ENCODE assay signal across 15 cellular contexts in the genomic region with DNA sequence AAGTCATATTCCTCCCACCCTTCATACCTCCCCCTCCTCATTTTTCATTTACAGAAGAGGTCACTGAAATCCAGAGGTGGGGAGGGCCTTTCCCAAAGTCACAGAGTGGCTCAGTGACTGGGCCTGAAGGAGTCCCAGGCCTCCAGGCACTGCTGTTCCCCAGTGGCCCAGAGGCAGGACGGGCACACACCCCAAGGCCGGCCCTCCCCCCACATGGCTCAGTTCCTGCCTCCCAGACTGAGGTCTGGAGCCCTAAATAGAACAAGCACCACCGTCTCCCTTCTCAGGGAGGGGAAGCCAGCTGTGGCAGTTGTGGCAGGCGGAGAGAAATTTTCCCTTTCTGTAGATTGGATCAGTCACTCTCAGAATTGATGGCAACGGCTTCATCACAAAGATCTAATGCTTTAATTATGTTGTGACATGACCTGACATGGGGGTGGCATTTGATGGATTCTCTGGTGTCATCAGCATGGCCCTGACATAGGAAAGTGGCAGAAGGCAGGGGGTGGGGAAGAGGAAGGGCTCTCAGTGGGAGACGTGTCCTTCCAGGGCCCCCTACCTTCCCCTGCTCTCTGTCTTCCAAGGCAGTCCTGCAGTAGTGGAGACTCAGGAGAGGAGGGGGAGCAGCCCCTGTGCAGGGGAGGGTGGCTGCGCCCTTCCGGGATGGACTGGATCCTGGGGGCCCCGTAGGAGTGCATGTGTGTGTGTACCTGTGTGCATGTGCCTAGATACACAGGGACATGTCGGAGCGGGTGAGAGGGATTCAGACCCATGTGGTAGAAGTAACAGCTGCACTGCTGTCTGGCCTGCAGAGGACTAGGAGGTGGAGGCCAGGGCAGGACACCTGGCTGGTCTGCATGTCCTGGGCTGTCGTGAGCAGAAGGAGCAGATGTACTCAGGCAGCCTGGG. TPM values are rescaled to one million over a fixed set of nuclear protein-coding genes. Genes with fewer than 3 reads are reported as not detected.
DNase-seq lines count a peak whose midpoint lies in the region; ATAC-seq, FAIRE-seq and TF ChIP-seq lines count a peak whose summit lies in the region.
"Had no signal": no experiment of that assay in that cellular context is flagged by ENCODE, and none has a peak within 500 bp of the region (broad histone marks: within the 10 kb centered on the region; RNA-seq: fewer than 3 reads in every experiment).

No MANE protein-coding gene starts in this region.

- H3K4me3 Mint-ChIP-seq in endodermal cell, result no peak overlapping the region
- no peak overlapping the region for H3K4me3 Mint-ChIP-seq in neural crest cell
- no peak overlapping the region for H3K4me3 Mint-ChIP-seq in natural killer cell treated with Interleukin-12 subunit alpha and Interleukin-12 subunit beta and Interleukin-15 and Interleukin-18, amount 100 ng/mL, for 72 hours
- H3K4me3 Mint-ChIP-seq: T-helper 1 cell treated with Interleukin-12 subunit alpha and Interleukin-12 subunit beta and Interleukin-4 antibody, amounts not matched to agents 30 μg/mL and 1 μg/mL, for 36 hours had no signal

- no peak for TF ChIP-seq RAD21 in HepG2 (CRISPR knock-in tag; IDR thresholded peaks at IDR 0.05)

- TF ChIP-seq POLR2A in HepG2 (IDR thresholded peaks at IDR 0.05; ENCODE audit: insufficient read depth in 1 of 2, low read depth in 2 of 2, low read length in 2 of 2) (no peak), right lobe of liver (IDR thresholded peaks at IDR 0.05) (no peak)

- no peak overlapping the region for H3K4me3 ChIP-seq in HepG2 (replicated peaks in 1 of 3; ENCODE audit: insufficient read depth in 1 of 3, low read depth in 2 of 3, low read length in 3 of 3)
- no peak overlapping the region for H3K4me3 ChIP-seq in right lobe of liver
- no peak overlapping the region for H3K4me3 ChIP-seq in endodermal cell (ENCODE audit: low read length)

- ATAC-seq in HepG2 (no peak), right lobe of liver (no peak), HG03196 (IDR thresholded peaks at IDR 0.05; ENCODE audit: unreplicated experiment) (no peak)
- ATAC-seq in natural killer cell treated with Interleukin-12 subunit alpha and Interleukin-12 subunit beta and Interleukin-15 and Interleukin-18, amount 100 ng/mL, for 72 hours, result no peak

- intact Hi-C loops in HepG2 (cut with micrococcal nuclease; ENCODE audit: unreplicated experiment), result no loop called here
- intact Hi-C loops in right lobe of liver (cut with DNase I), result no loop called here

- WGBS in HepG2 (ENCODE audit: low lambda C conversion rate), result 34% methylated on average over 6 of the region's 12 CpGs
- WGBS in right lobe of liver (ENCODE audit: insufficient coverage, low coverage, low lambda C conversion rate, missing lambda C conversion rate), result 63% methylated on average over 5 of the region's 12 CpGs
- 60 to 78% methylated on average over 6 to 12 of the region's 12 CpGs for WGBS in endodermal cell (ENCODE audit: insufficient coverage in 1 of 2, insufficient read length in 1 of 2), 2 experiments

- H3K9me3 Mint-ChIP-seq in endodermal cell (no peaks in the 10 kb centered on the region), neural crest cell (no peaks in the 10 kb centered on the region)
- no peaks in the 10 kb centered on the region for H3K9me3 Mint-ChIP-seq in natural killer cell treated with Interleukin-12 subunit alpha and Interleukin-12 subunit beta and Interleukin-15 and Interleukin-18, amount 100 ng/mL, for 72 hours
- H3K9me3 Mint-ChIP-seq: T-helper 1 cell treated with Interleukin-12 subunit alpha and Interleukin-12 subunit beta and Interleukin-4 antibody, amounts not matched to agents 30 μg/mL and 1 μg/mL, for 36 hours had no signal

- H3K36me3 ChIP-seq in HepG2 (replicated peaks in 1 of 2; ENCODE audit: control insufficient read depth in 1 of 2, insufficient read depth in 2 of 2, low read length in 2 of 2) (no peaks in the 10 kb centered on the region), right lobe of liver (no peaks in the 10 kb centered on the region), endodermal cell (ENCODE audit: control insufficient read depth, insufficient read depth, low read length) (no peaks in the 10 kb centered on the region)

- no peak for FAIRE-seq in HepG2 (lab: Jason Lieb, UNC)
- FAIRE-seq: A204.1, frontal cortex, islet of Langerhans had no signal

- H4K20me1 ChIP-seq in HepG2 (ENCODE audit: insufficient read depth, low read length), result no peaks in the 10 kb centered on the region

- no peak for TF ChIP-seq EP300 in HepG2 (IDR thresholded peaks at IDR 0.05; ENCODE audit: low read depth in 2 of 2, low read length in 2 of 2)
- TF ChIP-seq EP300 in HepG2 (CRISPR knock-in tag; IDR thresholded peaks at IDR 0.05; ENCODE audit: borderline replicate concordance), result no peak

- no peak overlapping the region for H3K4me2 ChIP-seq in HepG2 (ENCODE audit: low read depth, low read length)

- H3K9me3 ChIP-seq in HepG2 (ENCODE audit: low read length) (no peaks in the 10 kb centered on the region), right lobe of liver (no peaks in the 10 kb centered on the region), endodermal cell (ENCODE audit: control insufficient read depth, low read length) (no peaks in the 10 kb centered on the region)

- H3K79me2 ChIP-seq in HepG2 (ENCODE audit: insufficient read depth, low read length), result no peaks in the 10 kb centered on the region

- H3K9ac ChIP-seq in HepG2 (ENCODE audit: insufficient read depth, low read depth, low read length) (no peak overlapping the region), endodermal cell (ENCODE audit: extremely low read depth, low read length, poor library complexity, severe bottlenecking) (no peak overlapping the region)

- H3K4me1 Mint-ChIP-seq in endodermal cell (peaks cover 11% of the 10 kb centered on the region), neural crest cell (peaks cover 11% of the 10 kb centered on the region)
- peaks cover 7% of the 10 kb centered on the region in 2 donors for H3K4me1 Mint-ChIP-seq in natural killer cell treated with Interleukin-12 subunit alpha and Interleukin-12 subunit beta and Interleukin-15 and Interleukin-18, amount 100 ng/mL, for 72 hours (ENCODE audit: low read depth in 2 of 2)

- peaks cover 3% of the 10 kb centered on the region for H3K27me3 Mint-ChIP-seq in endodermal cell (ENCODE audit: insufficient read depth)
- no peaks in the 10 kb centered on the region for H3K27me3 Mint-ChIP-seq in neural crest cell (ENCODE audit: low read depth)
- peaks cover 0 to 7% of the 10 kb centered on the region in 2 donors for H3K27me3 Mint-ChIP-seq in natural killer cell treated with Interleukin-12 subunit alpha and Interleukin-12 subunit beta and Interleukin-15 and Interleukin-18, amount 100 ng/mL, for 72 hours

- CTCF ChIA-PET in HepG2 (lab: Yijun Ruan, JAX; ENCODE audit: low intra/inter-chr PET ratio, low total read pairs) (no interaction called here), HEK293T (lab: Yijun Ruan, JAX) (interaction anchor here (0.6 to 1.1 kb wide), 3 partner anchors 10 to 114 kb away, joined by 3 to 4 read pairs (median 3); no protein-coding TSS in a partner anchor)

- no TSS peak for BruUV-seq in HepG2 (replicated peaks; lab: Mats Ljungman, UMichigan)

- DNase-seq in HepG2 (ENCODE audit: low spot score) (no peak), right lobe of liver (no peak), endodermal cell (peak; percentile 54), neural crest cell (ENCODE audit: low read depth, low spot score) (no peak), NCI-H1417 treated with DMSO at 0.1 percent for 48 hours (lab: John Stamatoyannopoulos, UW) (no peak), HEK293T (ENCODE audit: extremely low spot score) (no peak)
- no peak for DNase-seq in natural killer cell treated with Interleukin-12 subunit alpha and Interleukin-12 subunit beta and Interleukin-15 and Interleukin-18, amount 100 ng/mL, for 72 hours (ENCODE audit: low spot score)
- DNase-seq: activated CD4-positive, alpha-beta T cell treated with anti-CD3 and anti-CD28 coated beads for 4 hours; activated gamma-delta T cell; substantia nigra had no signal

- TF ChIP-seq CTCF in HepG2 (CRISPR knock-in tag; IDR thresholded peaks at IDR 0.05), result no peak
- TF ChIP-seq CTCF in right lobe of liver (IDR thresholded peaks at IDR 0.05), result no peak
- TF ChIP-seq CTCF in endodermal cell (conservative IDR thresholded peaks at IDR 0.05), result no peak
- no peak for TF ChIP-seq CTCF in neural crest cell (conservative IDR thresholded peaks at IDR 0.05)

- no peak overlapping the region for H3K27ac ChIP-seq in HepG2 (ENCODE audit: extremely low read length, insufficient read depth, low read length)
- H3K27ac ChIP-seq in right lobe of liver, result no peak overlapping the region
- H3K27ac ChIP-seq in endodermal cell (ENCODE audit: low read depth, low read length), result no peak overlapping the region

- H3K27me3 ChIP-seq in HepG2 (ENCODE audit: control insufficient read depth in 1 of 2, insufficient read depth in 2 of 2, low read length in 2 of 2), result peaks cover 0 to 4% of the 10 kb centered on the region in 2 experiments; a peak in 2 of 5 replicates
- H3K27me3 ChIP-seq in right lobe of liver, result no peaks in the 10 kb centered on the region
- no peaks in the 10 kb centered on the region for H3K27me3 ChIP-seq in endodermal cell (ENCODE audit: control insufficient read depth, insufficient read depth, low read length, poor library complexity, severe bottlenecking)

- H2AFZ ChIP-seq in HepG2 (ENCODE audit: low read length), result no peak overlapping the region

- in situ Hi-C loops in HepG2 (cut with HindIII; ENCODE audit: extremely low pct_ligation_motif_present, low pct_unique_long_range_greater_than_20kb), result loop anchor here (5.0 kb wide), 1 partner anchor 112 kb away; no protein-coding TSS in a partner anchor

- H3K36me3 Mint-ChIP-seq in endodermal cell (ENCODE audit: low read depth), result no peaks in the 10 kb centered on the region
- no peaks in the 10 kb centered on the region for H3K36me3 Mint-ChIP-seq in neural crest cell (ENCODE audit: low read depth)
- H3K36me3 Mint-ChIP-seq in natural killer cell treated with Interleukin-12 subunit alpha and Interleukin-12 subunit beta and Interleukin-15 and Interleukin-18, amount 100 ng/mL, for 72 hours, result no peaks in the 10 kb centered on the region

- H3K27ac Mint-ChIP-seq in endodermal cell (no peak overlapping the region), neural crest cell (ENCODE audit: unreplicated experiment) (peak overlapping the region; percentile 15)
- no peak overlapping the region for H3K27ac Mint-ChIP-seq in natural killer cell treated with Interleukin-12 subunit alpha and Interleukin-12 subunit beta and Interleukin-15 and Interleukin-18, amount 100 ng/mL, for 72 hours
- H3K27ac Mint-ChIP-seq: T-helper 1 cell treated with Interleukin-12 subunit alpha and Interleukin-12 subunit beta and Interleukin-4 antibody, amounts not matched to agents 30 μg/mL and 1 μg/mL, for 36 hours had no signal

- POLR2A ChIA-PET in HepG2 (lab: Yijun Ruan, JAX) (no interaction called here), HEK293T (lab: Yijun Ruan, JAX) (interaction anchor here (1.3 kb wide), 1 partner anchor 43 kb away, joined by 3 read pairs; no protein-coding TSS in a partner anchor)

- H3K4me1 ChIP-seq in HepG2 (ENCODE audit: insufficient read depth, low read length), result no peaks in the 10 kb centered on the region
- H3K4me1 ChIP-seq in right lobe of liver, result no peaks in the 10 kb centered on the region
- peaks cover 1% of the 10 kb centered on the region for H3K4me1 ChIP-seq in endodermal cell (ENCODE audit: control insufficient read depth, insufficient read depth, low read length)

RNA-seq across cellular contexts. Expression of gene FOXO6, which starts 41.2 kb away (rescaled TPM):
- 0.13 TPM in 1 of 2 replicates, not detected in the other for total RNA-seq in HepG2 (2016; rRNA removed; fragmentation: Illumina TruSeq; extraction: Trizol)
- not detected in 2 replicates for total RNA-seq in HepG2 (2016; cell fraction: cytosol; rRNA removed; fragmentation: Illumina TruSeq; extraction: Trizol; ENCODE audit: low read depth)
- total RNA-seq in HepG2 (2016; cell fraction: insoluble cytoplasmic fraction; rRNA removed; fragmentation: Illumina TruSeq; extraction: Trizol), result 0.06 TPM in 1 of 2 replicates, not detected in the other
- total RNA-seq in HepG2 (2016; cell fraction: membrane; rRNA removed; fragmentation: Illumina TruSeq; extraction: Trizol), result 0.07 TPM in 1 of 2 replicates, not detected in the other
- total RNA-seq in HepG2 (2016; cell fraction: nucleus; rRNA removed; fragmentation: Illumina TruSeq; extraction: Trizol), result 0.25 TPM in 1 of 2 replicates, not detected in the other
- polyA plus RNA-seq in HepG2 (2011; rRNA removed), result not detected in 2 replicates
- polyA plus RNA-seq in HepG2 (2011; cell fraction: cytosol; rRNA removed), result not detected in 2 replicates
- not detected in 2 replicates for polyA plus RNA-seq in HepG2 (2011; cell fraction: nucleus; rRNA removed)
- 0.07 TPM in 1 of 2 replicates, not detected in the other for polyA plus RNA-seq in HepG2 (2012)
- not detected in 2 replicates for polyA plus RNA-seq in HepG2 (2016; cell fraction: cytosol; fragmentation: Illumina TruSeq; extraction: Trizol; ENCODE audit: low read depth)
- polyA plus RNA-seq in HepG2 (2016; cell fraction: insoluble cytoplasmic fraction; fragmentation: Illumina TruSeq; extraction: Trizol; ENCODE audit: low read depth), result 0.11 and 0.15 TPM in 2 replicates
- 0.06 TPM in 1 of 2 replicates, not detected in the other for polyA plus RNA-seq in HepG2 (2016; cell fraction: membrane; fragmentation: Illumina TruSeq; extraction: Trizol; ENCODE audit: low read depth)
- not detected in 2 replicates for polyA plus RNA-seq in HepG2 (2016; cell fraction: nucleus; fragmentation: Illumina TruSeq; extraction: Trizol; ENCODE audit: insufficient read depth, low read depth)
- 0.54 TPM in 1 of 2 replicates, not detected in the other for polyA minus RNA-seq in HepG2 (2011; rRNA and poly(A)+ RNA removed; ENCODE audit: low replicate concordance)
- not detected in 2 replicates for polyA minus RNA-seq in HepG2 (2011; cell fraction: cytosol; rRNA and poly(A)+ RNA removed)
- not detected in 2 replicates for polyA minus RNA-seq in HepG2 (2011; cell fraction: nucleus; rRNA and poly(A)+ RNA removed)
- total RNA-seq in right lobe of liver, result under 1 TPM in 3 of 6 experiments, not detected in 3; 0.12 to 0.55 (median 0.54) TPM
- 1 to 10 TPM; 1.7 to 1.8 TPM for total RNA-seq in endodermal cell
- 2.9 TPM for polyA plus RNA-seq in endodermal cell (2013, experiment 1 of 2)
- 2.8 TPM for polyA plus RNA-seq in endodermal cell (2013, experiment 2 of 2)
- total RNA-seq in neural crest cell, result 1.2 and 1.4 TPM in 2 replicates
- total RNA-seq in natural killer cell treated with Interleukin-12 subunit alpha and Interleukin-12 subunit beta and Interleukin-15 and Interleukin-18, amount 100 ng/mL, for 72 hours, result not detected
